8 cellular contexts compared by ENCODE assay signal in the genomic region with DNA sequence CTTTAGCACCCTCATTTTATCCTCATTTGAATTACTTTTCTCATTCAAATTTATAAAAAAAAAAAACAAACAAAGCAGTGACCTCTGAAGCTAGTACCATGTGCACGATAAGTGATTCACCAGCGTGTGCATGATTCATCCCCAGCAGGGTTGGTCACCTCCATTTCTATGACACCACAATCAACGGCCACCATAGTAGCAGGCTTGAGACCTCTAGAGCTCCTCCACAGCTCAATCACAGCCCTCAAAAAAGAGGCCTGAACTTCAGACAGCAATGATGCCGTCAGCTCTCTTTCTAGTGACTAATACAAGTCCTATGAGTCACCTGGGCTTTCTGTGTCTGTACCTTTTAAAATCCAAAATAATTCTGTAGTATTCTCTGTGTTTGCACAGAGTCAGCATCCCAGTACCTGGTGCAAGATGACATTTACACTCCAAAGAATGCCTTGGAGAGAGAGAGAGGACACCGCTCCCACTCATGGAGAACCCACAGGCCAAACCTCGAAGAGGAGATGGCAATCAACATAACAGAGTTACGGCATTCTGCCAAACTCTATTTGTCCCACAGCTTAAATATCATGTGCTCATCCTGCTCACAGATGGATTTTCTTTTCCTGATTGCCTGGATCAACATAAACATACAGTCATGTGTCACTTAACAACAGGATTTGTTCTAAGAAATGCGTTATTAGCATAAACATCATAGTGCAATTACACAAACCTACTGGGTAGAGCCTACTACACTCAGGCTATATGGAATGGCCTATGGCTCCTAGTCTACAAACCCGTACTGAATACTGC. TPM values are rescaled to one million over a fixed set of nuclear protein-coding genes. Genes with fewer than 3 reads are reported as not detected.
DNase-seq lines count a peak whose midpoint lies in the region; ATAC-seq, FAIRE-seq and TF ChIP-seq lines count a peak whose summit lies in the region.

No MANE protein-coding gene starts in this region.

- FAIRE-seq in frontal cortex (lab: Jason Lieb, UNC): no peak

- H3K9me3 ChIP-seq in right lobe of liver: no peaks in the 10 kb centered on the region

- no peaks in the 10 kb centered on the region for H3K4me1 Mint-ChIP-seq in activated naive CD8-positive, alpha-beta T cell treated with anti-CD3 and anti-CD28 coated beads for 36 hours

- no peaks in the 10 kb centered on the region for H3K36me3 Mint-ChIP-seq in activated naive CD8-positive, alpha-beta T cell treated with anti-CD3 and anti-CD28 coated beads for 36 hours

- peak; percentile 1 for DNase-seq in NCI-H460 (ENCODE audit: extremely low read depth, low read depth)
- DNase-seq in right lobe of liver: no peak
- no peak for DNase-seq in dorsolateral prefrontal cortex
- no peak for DNase-seq in NOMO-1 (lab: John Stamatoyannopoulos, UW; ENCODE audit: unreplicated experiment in 2 of 2)
- no peak for DNase-seq in activated naive CD8-positive, alpha-beta T cell treated with anti-CD3 and anti-CD28 coated beads for 36 hours
- DNase-seq in frontal cortex (ENCODE audit: low spot score in 2 of 2): no peak

- H3K9me3 Mint-ChIP-seq in activated naive CD8-positive, alpha-beta T cell treated with anti-CD3 and anti-CD28 coated beads for 36 hours: peaks cover 1% of the 10 kb centered on the region

- peaks cover 0 to 7% (median 0%) of the 10 kb centered on the region in 4 donors for H3K4me1 ChIP-seq in right lobe of liver

- H3K27me3 Mint-ChIP-seq in activated naive CD8-positive, alpha-beta T cell treated with anti-CD3 and anti-CD28 coated beads for 36 hours: no peaks in the 10 kb centered on the region

- TF ChIP-seq CTCF in right lobe of liver (IDR thresholded peaks at IDR 0.05): no peak
- no peak for TF ChIP-seq CTCF in dorsolateral prefrontal cortex (IDR thresholded peaks at IDR 0.05 in 54 of 56, conservative IDR thresholded peaks at IDR 0.05 in 2 of 56; ENCODE audit: low read depth in 1 of 56, partially characterized antibody in 56 of 56)

- 60% methylated on average over 9 of the region's 9 CpGs for WGBS in right lobe of liver (ENCODE audit: insufficient coverage, low coverage, low lambda C conversion rate, missing lambda C conversion rate)

- H3K36me3 ChIP-seq in right lobe of liver: no peaks in the 10 kb centered on the region

- H3K27me3 ChIP-seq in right lobe of liver: no peaks in the 10 kb centered on the region
- H3K27me3 ChIP-seq in dorsolateral prefrontal cortex: no peaks in the 10 kb centered on the region

- H3K4me3 Mint-ChIP-seq in activated naive CD8-positive, alpha-beta T cell treated with anti-CD3 and anti-CD28 coated beads for 36 hours: no peak overlapping the region

- no peak for TF ChIP-seq POLR2A in GM18505 (IDR thresholded peaks at IDR 0.05; ENCODE audit: borderline replicate concordance, extremely low read depth, insufficient read depth, insufficient read length)
- no peak for TF ChIP-seq POLR2A in right lobe of liver (IDR thresholded peaks at IDR 0.05)

- H3K27ac Mint-ChIP-seq in activated naive CD8-positive, alpha-beta T cell treated with anti-CD3 and anti-CD28 coated beads for 36 hours: no peak overlapping the region

- H3K27ac ChIP-seq in right lobe of liver (no peak overlapping the region), dorsolateral prefrontal cortex (no peak overlapping the region)

- peak; percentile 74 for ATAC-seq in GM18505 (IDR thresholded peaks at IDR 0.05; ENCODE audit: unreplicated experiment)
- ATAC-seq in HG02571 (IDR thresholded peaks at IDR 0.05; ENCODE audit: unreplicated experiment): peak; percentile 68
- peak; percentile 20 to 90 (median 72) for ATAC-seq in right lobe of liver

- intact Hi-C loops in right lobe of liver (cut with DNase I): no loop called here
- intact Hi-C loops in dorsolateral prefrontal cortex (cut with DNase I): no loop called here

- no peak overlapping the region for H3K4me3 ChIP-seq in right lobe of liver
- H3K4me3 ChIP-seq in dorsolateral prefrontal cortex: no peak overlapping the region

RNA-seq across cellular contexts. Expression of gene L3MBTL4, which starts 58.7 kb away (rescaled TPM):
- total RNA-seq in NCI-H460 (2014; rRNA removed; shearing (Covaris generic)): 1.2 and 1.3 TPM in 2 replicates
- 0.07 and 0.50 TPM in 2 replicates for polyA plus RNA-seq in NCI-H460 (2014; cell fraction: nucleus; rRNA removed)
- total RNA-seq in right lobe of liver (10 to 100 TPM in 4 of 6 experiments, 1 to 10 TPM in 2; 8.2 to 16.0 (median 11.3) TPM), dorsolateral prefrontal cortex (10 to 100 TPM; 16.2 to 49.2 (median 26.2) TPM), frontal cortex (34.2 TPM)
- under 1 TPM; 0.37 to 0.38 TPM for total RNA-seq in activated naive CD8-positive, alpha-beta T cell treated with anti-CD3 and anti-CD28 coated beads for 36 hours
